In the genomic region with DNA sequence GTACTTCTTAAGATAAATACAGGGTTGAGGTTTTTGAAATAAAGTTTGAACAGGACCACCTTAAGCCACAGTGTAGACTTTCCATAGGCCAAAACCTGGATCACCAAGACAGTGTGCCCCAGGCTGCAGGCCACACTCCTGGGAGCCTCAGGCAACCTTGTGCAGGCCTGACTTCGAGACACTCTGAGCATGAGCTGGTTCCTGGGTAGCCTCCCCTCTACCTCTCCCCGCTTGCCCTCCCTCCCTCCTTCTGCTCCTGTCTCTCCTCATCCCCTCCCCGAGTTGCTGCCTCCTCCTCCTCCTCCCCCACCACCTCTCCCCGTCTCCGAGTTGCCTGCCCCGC, we compare ENCODE assay signal across 9 cellular contexts. TPM values are rescaled to one million over a fixed set of nuclear protein-coding genes. Genes with fewer than 3 reads are reported as not detected.
DNase-seq lines count a peak whose midpoint lies in the region; ATAC-seq and TF ChIP-seq lines count a peak whose summit lies in the region.
"Had no signal": no experiment of that assay in that cellular context is flagged by ENCODE, and none has a peak within 500 bp of the region (broad histone marks: within the 10 kb centered on the region; RNA-seq: fewer than 3 reads in every experiment).

No MANE protein-coding gene starts in this region.

- H3K27me3 ChIP-seq in SK-N-SH (ENCODE audit: insufficient read depth) (no peaks in the 10 kb centered on the region), left ventricle myocardium inferior (ENCODE audit: low read depth) (no peaks in the 10 kb centered on the region)

- no peak for TF ChIP-seq RAD21 in SK-N-SH (IDR thresholded peaks at IDR 0.05; ENCODE audit: low read length)

- CTCF ChIA-PET in SK-N-SH (lab: Yijun Ruan, JAX) = interaction anchor here (0.6 to 1.5 kb wide), 5 partner anchors 8 to 211 kb away, joined by 3 to 4 read pairs (median 4); no protein-coding TSS in a partner anchor

- H3K4me2 ChIP-seq in SK-N-SH = no peak overlapping the region; the same call in 1 of the 2 replicates

- POLR2A ChIA-PET in SK-N-SH (lab: Yijun Ruan, JAX) = no interaction called here

- H3K9me3 ChIP-seq in SK-N-SH = no peaks in the 10 kb centered on the region
- no peaks in the 10 kb centered on the region for H3K9me3 ChIP-seq in left ventricle myocardium inferior (replicated peaks)

- H3K36me3 Mint-ChIP-seq in activated naive CD4-positive, alpha-beta T cell treated with anti-CD3 and anti-CD28 coated beads, Interleukin-2, amount 50 U/mL, for 24 hours = no peaks in the 10 kb centered on the region
- no peaks in the 10 kb centered on the region for H3K36me3 Mint-ChIP-seq in stimulated activated memory B cell treated with anti-CD40 and anti-IgM and Interleukin-4, amounts not matched to agents 10 μg/mL and 1 μg/mL and 100 μg/mL, for 72 hours

- no peak for TF ChIP-seq CTCF in SK-N-SH (IDR thresholded peaks at IDR 0.05)
- no peak for TF ChIP-seq CTCF in left ventricle myocardium inferior (IDR thresholded peaks at IDR 0.05; ENCODE audit: borderline replicate concordance)

- peaks cover 28% of the 10 kb centered on the region for H3K4me1 Mint-ChIP-seq in activated naive CD4-positive, alpha-beta T cell treated with anti-CD3 and anti-CD28 coated beads, Interleukin-2, amount 50 U/mL, for 24 hours
- H3K4me1 Mint-ChIP-seq in stimulated activated memory B cell treated with anti-CD40 and anti-IgM and Interleukin-4, amounts not matched to agents 10 μg/mL and 1 μg/mL and 100 μg/mL, for 72 hours = peaks cover 39% of the 10 kb centered on the region

- H3K9me3 Mint-ChIP-seq in activated naive CD4-positive, alpha-beta T cell treated with anti-CD3 and anti-CD28 coated beads, Interleukin-2, amount 50 U/mL, for 24 hours = peaks cover 3% of the 10 kb centered on the region
- H3K9me3 Mint-ChIP-seq in stimulated activated memory B cell treated with anti-CD40 and anti-IgM and Interleukin-4, amounts not matched to agents 10 μg/mL and 1 μg/mL and 100 μg/mL, for 72 hours = no peaks in the 10 kb centered on the region

- H4K20me1 ChIP-seq in SK-N-SH (ENCODE audit: insufficient read depth) = no peaks in the 10 kb centered on the region

- H3F3A ChIP-seq in SK-N-SH (replicated peaks; ENCODE audit: insufficient read depth) = peaks cover 32% of the 10 kb centered on the region

- peak; percentile 10 for ATAC-seq in stimulated activated memory B cell treated with anti-CD40 and anti-IgM and Interleukin-4, amounts not matched to agents 10 μg/mL and 1 μg/mL and 100 μg/mL, for 72 hours
- ATAC-seq in GM19467 (IDR thresholded peaks at IDR 0.05; ENCODE audit: unreplicated experiment) = no peak

- H3K4me1 ChIP-seq in SK-N-SH (ENCODE audit: control insufficient read depth in 1 of 2, insufficient read depth in 2 of 2, low read depth in 1 of 2, low read length in 1 of 2) (peaks cover 16 to 36% of the 10 kb centered on the region in 2 experiments), left ventricle myocardium inferior (peaks cover 56% of the 10 kb centered on the region)

- H3K4me3 ChIP-seq in SK-N-SH (ENCODE audit: low read depth in 2 of 2, low read length in 1 of 2) (peak overlapping the region in 1 of 2 experiments; percentile 53; a peak in 1 of 4 replicates), left ventricle myocardium inferior (peak overlapping the region; percentile 73)

- no peaks in the 10 kb centered on the region for H3K79me2 ChIP-seq in SK-N-SH (ENCODE audit: insufficient read depth)

- no peaks in the 10 kb centered on the region for H3K27me3 Mint-ChIP-seq in activated naive CD4-positive, alpha-beta T cell treated with anti-CD3 and anti-CD28 coated beads, Interleukin-2, amount 50 U/mL, for 24 hours
- H3K27me3 Mint-ChIP-seq in stimulated activated memory B cell treated with anti-CD40 and anti-IgM and Interleukin-4, amounts not matched to agents 10 μg/mL and 1 μg/mL and 100 μg/mL, for 72 hours = no peaks in the 10 kb centered on the region

- intact Hi-C loops in left ventricle myocardium inferior (cut with micrococcal nuclease) = no loop called here

- 4% methylated on average over 6 of the region's 6 CpGs for WGBS in SK-N-SH (ENCODE audit: low lambda C conversion rate)

- no peak overlapping the region for H3K27ac Mint-ChIP-seq in activated naive CD4-positive, alpha-beta T cell treated with anti-CD3 and anti-CD28 coated beads, Interleukin-2, amount 50 U/mL, for 24 hours
- peak overlapping the region; percentile 70 for H3K27ac Mint-ChIP-seq in stimulated activated memory B cell treated with anti-CD40 and anti-IgM and Interleukin-4, amounts not matched to agents 10 μg/mL and 1 μg/mL and 100 μg/mL, for 72 hours

- no peak overlapping the region for H3K9ac ChIP-seq in SK-N-SH

- no peak overlapping the region for H2AFZ ChIP-seq in SK-N-SH (ENCODE audit: low read depth)

- DNase-seq in activated naive CD4-positive, alpha-beta T cell treated with anti-CD3 and anti-CD28 coated beads, Interleukin-2, amount 50 U/mL, for 16 hours = no peak
- DNase-seq in SK-N-SH (no peak), left ventricle myocardium inferior (no peak), NCI-H446 treated with DMSO at 0.1 percent for 48 hours (lab: John Stamatoyannopoulos, UW) (no peak), NCI-H774 (lab: John Stamatoyannopoulos, UW) (no peak)

- no peaks in the 10 kb centered on the region for H3K36me3 ChIP-seq in SK-N-SH (replicated peaks in 1 of 2; ENCODE audit: control insufficient read depth in 1 of 2, insufficient read depth in 2 of 2, low read length in 1 of 2)
- H3K36me3 ChIP-seq in left ventricle myocardium inferior = no peaks in the 10 kb centered on the region

- no peak for TF ChIP-seq EP300 in SK-N-SH (IDR thresholded peaks at IDR 0.05; ENCODE audit: borderline replicate concordance in 1 of 2, low read depth in 1 of 2, low read length in 1 of 2)

- H3K27ac ChIP-seq in SK-N-SH (ENCODE audit: low read depth in 2 of 2, low read length in 1 of 2) (peak overlapping the region; percentile 78 to 86), left ventricle myocardium inferior (replicated peaks) (peak overlapping the region; percentile 92)

- no peaks in the 10 kb centered on the region for H3K9me2 ChIP-seq in SK-N-SH

- peak overlapping the region; percentile 31 for H3K4me3 Mint-ChIP-seq in activated naive CD4-positive, alpha-beta T cell treated with anti-CD3 and anti-CD28 coated beads, Interleukin-2, amount 50 U/mL, for 24 hours
- peak overlapping the region; percentile 65 for H3K4me3 Mint-ChIP-seq in stimulated activated memory B cell treated with anti-CD40 and anti-IgM and Interleukin-4, amounts not matched to agents 10 μg/mL and 1 μg/mL and 100 μg/mL, for 72 hours

TF ChIP-seq in SK-N-SH, 30 proteins besides CTCF, POLR2A, EP300 and RAD21:
- no peak for TF ChIP-seq RFX5 (IDR thresholded peaks at IDR 0.05; ENCODE audit: low read length)
- TF ChIP-seq, protein P1, sequence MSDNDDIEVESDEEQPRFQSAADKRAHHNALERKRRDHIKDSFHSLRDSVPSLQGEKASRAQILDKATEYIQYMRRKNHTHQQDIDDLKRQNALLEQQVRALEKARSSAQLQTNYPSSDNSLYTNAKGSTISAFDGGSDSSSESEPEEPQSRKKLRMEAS (IDR thresholded peaks at IDR 0.05; ENCODE audit: low read depth) = peak; percentile 90

RNA-seq across cellular contexts. Expression of a gene that starts 10.6 kb away (rescaled TPM):
- 0.06 and 0.10 TPM in 2 replicates for polyA plus RNA-seq in SK-N-SH (2012; rRNA removed)
- polyA plus RNA-seq in SK-N-SH (2012; cell fraction: cytosol; rRNA removed) = 0.06 and 0.22 TPM in 2 replicates
- polyA plus RNA-seq in SK-N-SH (2012; cell fraction: nucleus; rRNA removed) = 0.31 and 0.33 TPM in 2 replicates
- total RNA-seq in left ventricle myocardium inferior = not detected
- total RNA-seq: subcutaneous adipose tissue had no signal

RNA-seq across cellular contexts. Expression of a gene that starts 19.9 kb away (rescaled TPM):
- polyA plus RNA-seq in SK-N-SH (2012; rRNA removed) = 2.7 and 4.0 TPM in 2 replicates
- 4.4 and 4.8 TPM in 2 replicates for polyA plus RNA-seq in SK-N-SH (2012; cell fraction: cytosol; rRNA removed)
- polyA plus RNA-seq in SK-N-SH (2012; cell fraction: nucleus; rRNA removed) = 3.7 and 5.4 TPM in 2 replicates
- 22.2 TPM for total RNA-seq in left ventricle myocardium inferior
